In the genomic region with DNA sequence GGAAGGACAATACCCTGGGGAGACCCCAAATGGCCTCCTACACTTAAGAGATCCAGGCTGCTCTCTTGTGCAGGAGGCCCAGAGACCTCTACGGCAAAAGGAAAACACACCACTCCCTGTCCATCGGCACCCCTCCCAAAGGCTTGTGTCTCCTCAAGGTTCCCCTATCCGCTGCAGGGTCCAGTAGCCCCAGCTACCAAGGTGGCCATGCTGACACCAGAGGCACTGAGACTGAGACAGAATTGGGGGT, we compare ENCODE assay signal across 7 cellular contexts. TPM values are rescaled to one million over a fixed set of nuclear protein-coding genes. Genes with fewer than 3 reads are reported as not detected.
A peak's percentile ranks its signal among the peaks of the same experiment; 100 is the strongest.
DNase-seq lines count a peak whose midpoint lies in the region; ATAC-seq and TF ChIP-seq lines count a peak whose summit lies in the region.

No MANE protein-coding gene starts in this region.

- H3K27ac Mint-ChIP-seq in T-cell = peak overlapping the region; percentile 99 to 100
- peak overlapping the region; percentile 100 for H3K27ac Mint-ChIP-seq in progenitor cell of endocrine pancreas

- no peaks in the 10 kb centered on the region for H3K27me3 Mint-ChIP-seq in T-cell
- no peaks in the 10 kb centered on the region for H3K27me3 Mint-ChIP-seq in progenitor cell of endocrine pancreas

- H3K4me3 Mint-ChIP-seq in T-cell (peak overlapping the region; percentile 94 to 98 (median 94)), progenitor cell of endocrine pancreas (ENCODE audit: low read depth) (peak overlapping the region; percentile 98)

- TF ChIP-seq CTCF in HFF-Myc (IDR thresholded peaks at IDR 0.05; ENCODE audit: low read depth, low read length, missing control alignments) = no peak
- TF ChIP-seq CTCF in epithelial cell of proximal tubule (conservative IDR thresholded peaks at IDR 0.05; ENCODE audit: low read depth, low read length) = no peak
- no peak for TF ChIP-seq CTCF in progenitor cell of endocrine pancreas (IDR thresholded peaks at IDR 0.05; ENCODE audit: unreplicated experiment)

- ATAC-seq in T-cell (replicated peaks in 1 of 4) (no peak), GM18861 (IDR thresholded peaks at IDR 0.05; ENCODE audit: unreplicated experiment) (no peak), GM21619 (IDR thresholded peaks at IDR 0.05; ENCODE audit: unreplicated experiment) (no peak)

- H3K9me3 Mint-ChIP-seq in T-cell (no peaks in the 10 kb centered on the region), progenitor cell of endocrine pancreas (ENCODE audit: low read depth) (no peaks in the 10 kb centered on the region)

- POLR2A ChIA-PET in T-cell (lab: Charles Lee) = interaction anchor here in 1 of 2 donors (0.5 to 2.1 kb wide), 5 partner anchors 7 to 43 kb away, joined by 3 to 10 read pairs (median 4); partner anchors contain the start of gene ARHGAP9
- POLR2A ChIA-PET in HEK293T (lab: Yijun Ruan, JAX) = interaction anchor here (0.9 to 3.4 kb wide), 16 partner anchors 8 to 391 kb away, joined by 3 to 18 read pairs (median 4); partner anchors contain the start of genes DCTN2, GLI1, INHBE and LRP1

- no peak for DNase-seq in HFF-Myc (ENCODE audit: extremely low read depth, low read depth)
- DNase-seq in T-cell = peak in 7 of 34 experiments; percentile 10 to 24 (median 19)
- DNase-seq in epithelial cell of proximal tubule (ENCODE audit: low read depth) = no peak
- DNase-seq in progenitor cell of endocrine pancreas (ENCODE audit: low spot score, unreplicated experiment) = no peak
- no peak for DNase-seq in HEK293T (ENCODE audit: extremely low spot score)

- H3K36me3 Mint-ChIP-seq in T-cell (peaks cover 36% of the 10 kb centered on the region), progenitor cell of endocrine pancreas (ENCODE audit: insufficient read depth) (peaks cover 17% of the 10 kb centered on the region)

- CTCF ChIA-PET in T-cell (lab: Charles Lee) (interaction anchor here in 1 of 2 donors (0.6 to 1.6 kb wide), 2 partner anchors 43 kb away, joined by 3 to 4 read pairs; no protein-coding TSS in a partner anchor), HEK293T (lab: Yijun Ruan, JAX) (interaction anchor here (0.6 kb wide), 1 partner anchor 28 kb away, joined by 3 read pairs; no protein-coding TSS in a partner anchor)

- H3K4me3 ChIP-seq in HFF-Myc (replicated peaks; ENCODE audit: low read depth, low read length) (peak overlapping the region; percentile 69), epithelial cell of proximal tubule (ENCODE audit: low read depth, low read length) (peak overlapping the region; percentile 100)

- H3K4me1 Mint-ChIP-seq in T-cell (peaks cover 53 to 61% (median 56%) of the 10 kb centered on the region in 3 donors), progenitor cell of endocrine pancreas (ENCODE audit: low read depth) (peaks cover 37% of the 10 kb centered on the region)

TF ChIP-seq in HEK293T, 16 proteins besides CTCF, POLR2A, EP300 and RAD21:
- TF ChIP-seq BHLHE40 (IDR thresholded peaks at IDR 0.05; ENCODE audit: borderline replicate concordance) (no peak), FOXM1 (IDR thresholded peaks at IDR 0.05; ENCODE audit: borderline replicate concordance) (no peak), ELF4 (IDR thresholded peaks at IDR 0.05) (no peak), NFRKB (IDR thresholded peaks at IDR 0.05) (no peak), CTBP1 (IDR thresholded peaks at IDR 0.05; ENCODE audit: borderline replicate concordance) (no peak), HDGF (IDR thresholded peaks at IDR 0.05; ENCODE audit: borderline replicate concordance) (no peak), L3MBTL2 (conservative IDR thresholded peaks at IDR 0.05) (no peak), FOXK2 (IDR thresholded peaks at IDR 0.05) (no peak), ARNT (IDR thresholded peaks at IDR 0.05) (no peak), SUZ12 (IDR thresholded peaks at IDR 0.05) (no peak), TARDBP (IDR thresholded peaks at IDR 0.05) (no peak)

RNA-seq across cellular contexts. Expression of gene DDIT3, which starts 0.6 kb away (rescaled TPM):
- total RNA-seq in T-cell = 10 to 100 TPM; 34.5 to 93.5 (median 40.7) TPM
- 13.5 and 20.2 TPM in 2 replicates for total RNA-seq in epithelial cell of proximal tubule
- total RNA-seq in progenitor cell of endocrine pancreas = 15.7 and 18.5 TPM in 2 replicates

RNA-seq across cellular contexts. Expression of gene MBD6, which starts 2.9 kb away (rescaled TPM):
- total RNA-seq in T-cell (100 to 1,000 TPM; 109 to 122 (median 114) TPM), epithelial cell of proximal tubule (3.5 and 6.3 TPM in 2 replicates), progenitor cell of endocrine pancreas (158 and 159 TPM in 2 replicates)

RNA-seq across cellular contexts. Expression of gene DCTN2, which starts 27.3 kb away (rescaled TPM):
- 10 to 100 TPM; 60.1 to 81.9 (median 71.5) TPM for total RNA-seq in T-cell
- total RNA-seq in epithelial cell of proximal tubule = 140 and 202 TPM in 2 replicates
- total RNA-seq in progenitor cell of endocrine pancreas = 144 and 153 TPM in 2 replicates

RNA-seq across cellular contexts. Expression of gene KIF5A, which starts 30.2 kb away (rescaled TPM):
- total RNA-seq in T-cell = 1 to 10 TPM in 2 of 5 donors, under 1 TPM in 3; 0.83 to 1.8 (median 0.92) TPM
- total RNA-seq in epithelial cell of proximal tubule = 0.46 and 0.51 TPM in 2 replicates
- total RNA-seq in progenitor cell of endocrine pancreas = 2.5 and 2.8 TPM in 2 replicates

RNA-seq across cellular contexts. Expression of gene MARS1, which starts 31.8 kb away (rescaled TPM):
- total RNA-seq in T-cell (100 to 1,000 TPM; 167 to 350 (median 320) TPM), epithelial cell of proximal tubule (107 and 151 TPM in 2 replicates), progenitor cell of endocrine pancreas (290 and 318 TPM in 2 replicates)

Comparison
In these comparisons a context has a peak if more than half of its experiments do, and no peak if none do; other contexts are left out.
1. RNA of gene MBD6, which starts 2.9 kb away (total RNA-seq): 158 to 159 TPM in progenitor cell of endocrine pancreas and 109 to 122 TPM in T-cell; 3.5 to 6.3 TPM in epithelial cell of proximal tubule; every median in the first group is over 10 times any median in the second.